ENCODE assay signal across 15 cellular contexts in the genomic region with DNA sequence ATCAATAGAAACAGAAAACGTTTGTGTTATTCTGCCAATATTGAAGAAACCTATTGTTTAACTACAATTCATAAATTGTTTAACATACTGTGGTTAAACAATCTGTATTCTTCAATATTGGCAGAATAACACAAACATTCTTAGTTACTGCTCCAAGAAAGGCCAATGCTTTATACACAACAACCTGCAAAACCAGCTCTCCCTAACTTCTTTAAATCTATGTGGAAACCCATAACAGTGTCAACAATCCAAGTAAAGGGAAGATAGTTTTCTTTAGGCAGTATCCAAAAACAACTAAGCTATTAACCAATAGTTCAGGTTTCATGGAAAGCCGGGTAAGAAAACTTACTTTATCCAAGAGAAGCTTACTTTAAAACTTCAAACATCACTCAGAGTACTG. TPM values are rescaled to one million over a fixed set of nuclear protein-coding genes. Genes with fewer than 3 reads are reported as not detected.
DNase-seq lines count a peak whose midpoint lies in the region; ATAC-seq and TF ChIP-seq lines count a peak whose summit lies in the region.
"Had no signal": no experiment of that assay in that cellular context is flagged by ENCODE, and none has a peak within 500 bp of the region (broad histone marks: within the 10 kb centered on the region; RNA-seq: fewer than 3 reads in every experiment).

No MANE protein-coding gene starts in this region.

- in situ Hi-C loops in gastrocnemius medialis (cut with MboI; ENCODE audit: low sequenced_read_pairs in 4 of 4), result no loop called here

- H3K9ac ChIP-seq in PC-3 (ENCODE audit: low read length), result no peak overlapping the region

- no peak overlapping the region for H2AFZ ChIP-seq in PC-3 (ENCODE audit: low read length)
- H2AFZ ChIP-seq: GM23338 had no signal

- DNase-seq in LNCaP clone FGC (ENCODE audit: low read depth) (peak; percentile 67), PC-3 (peak; percentile 31), left lung (no peak), Peyer's patch (no peak), gastrocnemius medialis (no peak)
- DNase-seq: C1 segment of cervical spinal cord; CD4-positive, alpha-beta memory T cell; COR-L47; DMS53; GF-D8; H9 had no signal

- ATAC-seq in PC-3, result no peak
- peak; percentile 26 for ATAC-seq in left lung
- ATAC-seq in gastrocnemius medialis, result no peak
- ATAC-seq in GM21390 (IDR thresholded peaks at IDR 0.05; ENCODE audit: unreplicated experiment), result no peak
- ATAC-seq: GM23338, HCT116 had no signal

- no peaks in the 10 kb centered on the region for H3F3A ChIP-seq in PC-3 (ENCODE audit: low read length, unreplicated experiment)

- no peaks in the 10 kb centered on the region for H4K20me1 ChIP-seq in PC-3 (ENCODE audit: low read length)

- H3K27ac ChIP-seq in PC-3 (ENCODE audit: low read length), result no peak overlapping the region
- H3K27ac ChIP-seq in left lung, result no peak overlapping the region
- H3K27ac ChIP-seq in Peyer's patch, result no peak overlapping the region
- no peak overlapping the region for H3K27ac ChIP-seq in gastrocnemius medialis

- H3K4me2 ChIP-seq in PC-3 (ENCODE audit: low read length), result peak overlapping the region; percentile 52
- H3K4me2 ChIP-seq: GM23338 had no signal

- H3K4me1 ChIP-seq in PC-3 (ENCODE audit: insufficient read depth, low read length), result peaks cover 11% of the 10 kb centered on the region
- no peaks in the 10 kb centered on the region for H3K4me1 ChIP-seq in left lung
- H3K4me1 ChIP-seq in Peyer's patch, result no peaks in the 10 kb centered on the region
- no peaks in the 10 kb centered on the region for H3K4me1 ChIP-seq in gastrocnemius medialis

- H3K79me2 ChIP-seq in PC-3 (ENCODE audit: low read length), result no peaks in the 10 kb centered on the region

- H3K36me3 ChIP-seq in PC-3 (ENCODE audit: low read depth, low read length), result no peaks in the 10 kb centered on the region
- no peaks in the 10 kb centered on the region for H3K36me3 ChIP-seq in left lung
- H3K36me3 ChIP-seq in Peyer's patch, result no peaks in the 10 kb centered on the region
- H3K36me3 ChIP-seq in gastrocnemius medialis, result no peaks in the 10 kb centered on the region

- no peaks in the 10 kb centered on the region for H3K9me2 ChIP-seq in PC-3 (replicated peaks; ENCODE audit: low read length)

- no peak overlapping the region for H3K4me3 ChIP-seq in LNCaP clone FGC (ENCODE audit: low read depth, low read length)
- H3K4me3 ChIP-seq in PC-3 (ENCODE audit: low read length), result no peak overlapping the region
- H3K4me3 ChIP-seq in left lung, result no peak overlapping the region
- H3K4me3 ChIP-seq in Peyer's patch, result no peak overlapping the region
- H3K4me3 ChIP-seq in gastrocnemius medialis, result no peak overlapping the region
- H3K4me3 ChIP-seq: GM23338 had no signal

- POLR2A ChIA-PET in PC-3 (lab: Charles Lee; ENCODE audit: unreplicated experiment), result no interaction called here

- TF ChIP-seq POLR2A in Peyer's patch (IDR thresholded peaks at IDR 0.05) (no peak), gastrocnemius medialis (IDR thresholded peaks at IDR 0.05) (no peak)

- BruUV-seq in PC-3 (replicated peaks; lab: Mats Ljungman, UMichigan), result no TSS peak

- H3K9me3 ChIP-seq in PC-3 (ENCODE audit: low read length) (no peaks in the 10 kb centered on the region), left lung (no peaks in the 10 kb centered on the region), Peyer's patch (no peaks in the 10 kb centered on the region), gastrocnemius medialis (no peaks in the 10 kb centered on the region)

- intact Hi-C loops in PC-3 (cut with micrococcal nuclease), result loop anchor here (5.0 kb wide), 1 partner anchor 124 kb away; no protein-coding TSS in a partner anchor
- intact Hi-C loops in left lung (cut with DNase I), result no loop called here
- intact Hi-C loops in gastrocnemius medialis (cut with DNase I; ENCODE audit: low total_unique reads), result no loop called here

- CTCF ChIA-PET in PC-3 (lab: Charles Lee), result no interaction called here

- no peak for TF ChIP-seq CTCF in LNCaP clone FGC (IDR thresholded peaks at IDR 0.05; ENCODE audit: control insufficient read depth, extremely low read depth, insufficient read depth)
- no peak for TF ChIP-seq CTCF in PC-3 (conservative IDR thresholded peaks at IDR 0.05; ENCODE audit: low read depth, low read length)
- TF ChIP-seq CTCF in left lung (IDR thresholded peaks at IDR 0.05), result no peak
- no peak for TF ChIP-seq CTCF in Peyer's patch (IDR thresholded peaks at IDR 0.05)
- no peak for TF ChIP-seq CTCF in gastrocnemius medialis (IDR thresholded peaks at IDR 0.05 in 4 of 5, conservative IDR thresholded peaks at IDR 0.05 in 1 of 5)

- H3K27me3 ChIP-seq in PC-3 (ENCODE audit: low read length) (no peaks in the 10 kb centered on the region), left lung (no peaks in the 10 kb centered on the region), Peyer's patch (no peaks in the 10 kb centered on the region), gastrocnemius medialis (no peaks in the 10 kb centered on the region)

RNA-seq across cellular contexts. Expression of gene RBM45, which starts 6.2 kb away (rescaled TPM):
- total RNA-seq in PC-3 (2014; rRNA removed) (10.5 and 14.3 TPM in 2 replicates), left lung (10 to 100 TPM; 11.5 to 15.2 TPM), Peyer's patch (10 to 100 TPM; 13.8 to 28.1 (median 22.8) TPM), gastrocnemius medialis (1 to 10 TPM; 2.0 to 8.1 (median 5.5) TPM)

RNA-seq across cellular contexts. Expression of gene PDE11A, which starts 33.5 kb away (rescaled TPM):
- total RNA-seq in PC-3 (2014; rRNA removed), result 0.15 and 0.23 TPM in 2 replicates
- under 1 TPM; 0.34 to 0.73 TPM for total RNA-seq in left lung
- total RNA-seq in Peyer's patch, result 1 to 10 TPM; 1.6 to 2.1 (median 1.7) TPM
- 10 to 100 TPM in 1 of 4 donors, 1 to 10 TPM in 2, under 1 TPM in 1; 0.82 to 16.2 (median 4.3) TPM for total RNA-seq in gastrocnemius medialis
- total RNA-seq: A673; CD4-positive, alpha-beta memory T cell had no signal

Comparison
In these comparisons a context has a peak if more than half of its experiments do, and no peak if none do; other contexts are left out.
1. DNase-seq: peak in LNCaP clone FGC (single experiment) and PC-3 (single experiment); none in left lung (0 of 2), Peyer's patch (0 of 3) and gastrocnemius medialis (0 of 2).